9 cellular contexts compared by ENCODE assay signal in genomic region chr10:103276941-103277712, GRCh38. TPM values are rescaled to one million over a fixed set of nuclear protein-coding genes. Genes with fewer than 3 reads are reported as not detected.
DNase-seq lines count a peak whose midpoint lies in the region; ATAC-seq and TF ChIP-seq lines count a peak whose summit lies in the region.
"Had no signal": no experiment of that assay in that cellular context is flagged by ENCODE, and none has a peak within 500 bp of the region (broad histone marks: within the 10 kb centered on the region; RNA-seq: fewer than 3 reads in every experiment).

Gene INA (plus strand): TSS chr10:103277138. CDS start chr10:103277212, 74 bp downstream.

- peak within 1 kb of the TSS; percentile 68 for H3K4me3 Mint-ChIP-seq in osteocyte (ENCODE audit: unreplicated experiment)

- ATAC-seq in DND-41 (ENCODE audit: insufficient read depth, low read depth) (peak; percentile 70), HG02840 (IDR thresholded peaks at IDR 0.05; ENCODE audit: low FRiP score, unreplicated experiment) (no peak)

- H4K20me1 ChIP-seq in DND-41 (ENCODE audit: insufficient read depth, low read length) (no peaks in the 10 kb centered on the region; the same call in 1 of the 2 replicates), Karpas-422 (ENCODE audit: insufficient read depth, low read depth, low read length) (no peaks in the 10 kb centered on the region)

- H2AFZ ChIP-seq in DND-41 (ENCODE audit: low read depth, low read length), result no peak within 1 kb of the TSS
- no peak within 1 kb of the TSS for H2AFZ ChIP-seq in Karpas-422 (ENCODE audit: low read length)

- no peak within 1 kb of the TSS for H3K27ac Mint-ChIP-seq in osteocyte (ENCODE audit: unreplicated experiment)

- H3K36me3 ChIP-seq in DND-41 (ENCODE audit: insufficient read depth, low read length) (no peaks in the 10 kb centered on the region), WERI-Rb-1 (peaks cover 29% of the 10 kb centered on the region), Karpas-422 (ENCODE audit: insufficient read depth, low read length) (no peaks in the 10 kb centered on the region)

- H3K79me2 ChIP-seq in DND-41 (ENCODE audit: insufficient read depth, low read length) (no peaks in the 10 kb centered on the region), Karpas-422 (ENCODE audit: low read length) (no peaks in the 10 kb centered on the region)

- H3K9ac ChIP-seq in DND-41 (ENCODE audit: low read depth, low read length) (no peak within 1 kb of the TSS), Karpas-422 (ENCODE audit: low read length) (no peak within 1 kb of the TSS)

- H3K27ac ChIP-seq in DND-41 (ENCODE audit: low read length) (no peak within 1 kb of the TSS), WERI-Rb-1 (peak within 1 kb of the TSS; percentile 83), Karpas-422 (ENCODE audit: low read length) (no peak within 1 kb of the TSS)

- H3K9me3 ChIP-seq in DND-41 (ENCODE audit: insufficient read depth, low read length, severe bottlenecking), result no peaks in the 10 kb centered on the region
- no peaks in the 10 kb centered on the region for H3K9me3 ChIP-seq in WERI-Rb-1 (ENCODE audit: severe bottlenecking)
- H3K9me3 ChIP-seq in Karpas-422 (ENCODE audit: low read length), result no peaks in the 10 kb centered on the region

- H3K36me3 Mint-ChIP-seq in osteocyte (ENCODE audit: unreplicated experiment), result no peaks in the 10 kb centered on the region

- H3K4me2 ChIP-seq in DND-41 (ENCODE audit: insufficient read depth, low read length) (peak within 1 kb of the TSS; percentile 48), Karpas-422 (ENCODE audit: low read depth, low read length, poor library complexity, severe bottlenecking) (no peak within 1 kb of the TSS)

- H3K4me3 ChIP-seq in DND-41 (ENCODE audit: low read depth in 1 of 2, low read length in 2 of 2) (peak within 1 kb of the TSS in 1 of 2 experiments; percentile 7; a peak in 1 of 4 replicates), WERI-Rb-1 (ENCODE audit: low read depth, low read length) (peak within 1 kb of the TSS; percentile 64), Karpas-422 (ENCODE audit: low read length) (no peak within 1 kb of the TSS)
- peak within 1 kb of the TSS; percentile 47 for H3K4me3 ChIP-seq in Jurkat, Clone E6-1 (ENCODE audit: low read length)

- peaks cover 7% of the 10 kb centered on the region for H3K27me3 ChIP-seq in DND-41 (ENCODE audit: insufficient read depth, low read length, poor library complexity)
- no peaks in the 10 kb centered on the region for H3K27me3 ChIP-seq in WERI-Rb-1 (ENCODE audit: insufficient read depth, low read depth, severe bottlenecking)
- no peaks in the 10 kb centered on the region for H3K27me3 ChIP-seq in Karpas-422 (ENCODE audit: low read length)

- TF ChIP-seq POLR2A in erythroblast (IDR thresholded peaks at IDR 0.05; ENCODE audit: low read length), result no peak

- DNase-seq in DND-41 (peak; percentile 55), WERI-Rb-1 (peak; percentile 92), erythroblast (lab: John Stamatoyannopoulos, UW) (peak; percentile 47 to 64), osteocyte (ENCODE audit: extremely low spot score, unreplicated experiment) (no peak), Karpas-422 (no peak), mesenteric fat pad (ENCODE audit: low spot score) (no peak)
- peak; percentile 34 for DNase-seq in Jurkat, Clone E6-1 (ENCODE audit: low read depth, low spot score)

- H3K4me1 ChIP-seq in DND-41 (ENCODE audit: insufficient read depth, low read length), result peaks cover 9% of the 10 kb centered on the region
- no peaks in the 10 kb centered on the region for H3K4me1 ChIP-seq in Karpas-422 (ENCODE audit: low read length)

- no peaks in the 10 kb centered on the region for H3K9me3 Mint-ChIP-seq in osteocyte (ENCODE audit: unreplicated experiment)

- TF ChIP-seq CTCF in DND-41 (IDR thresholded peaks at IDR 0.05; ENCODE audit: borderline replicate concordance, extremely low read depth, low read length, poor library complexity, severe bottlenecking) (no peak), WERI-Rb-1 (IDR thresholded peaks at IDR 0.05; ENCODE audit: low read depth, low read length) (peak; percentile 31), osteocyte (IDR thresholded peaks at IDR 0.05) (no peak)

- peaks cover 26% of the 10 kb centered on the region for H3K4me1 Mint-ChIP-seq in osteocyte (ENCODE audit: unreplicated experiment)

- peaks cover 40% of the 10 kb centered on the region for H3K27me3 Mint-ChIP-seq in osteocyte (ENCODE audit: unreplicated experiment)

- no peaks in the 10 kb centered on the region for H3K9me2 ChIP-seq in Karpas-422 (replicated peaks; ENCODE audit: insufficient read depth, low read length)

RNA-seq across cellular contexts. Expression of gene INA, which starts in this region (rescaled TPM):
- 9.2 TPM for polyA plus RNA-seq in Jurkat, Clone E6-1 (2012; ENCODE audit: insufficient read depth, insufficient read length)
- total RNA-seq in osteocyte, result 2.4 and 2.5 TPM in 2 replicates
- total RNA-seq in Karpas-422 (2014; rRNA removed; shearing (Covaris generic); ENCODE audit: low replicate concordance), result not detected in 2 replicates
- not detected for total RNA-seq in mesenteric fat pad
- total RNA-seq: skeletal muscle tissue had no signal

Comparison
In these comparisons a context has a peak if more than half of its experiments do, and no peak if none do; other contexts are left out.
1. DNase-seq: peak in DND-41 (single experiment), Jurkat, Clone E6-1 (single experiment), WERI-Rb-1 (single experiment) and erythroblast (2 of 2); none in osteocyte (single experiment), Karpas-422 (single experiment) and mesenteric fat pad (single experiment).